ENCODE assay signal across 21 cellular contexts in the genomic region with DNA sequence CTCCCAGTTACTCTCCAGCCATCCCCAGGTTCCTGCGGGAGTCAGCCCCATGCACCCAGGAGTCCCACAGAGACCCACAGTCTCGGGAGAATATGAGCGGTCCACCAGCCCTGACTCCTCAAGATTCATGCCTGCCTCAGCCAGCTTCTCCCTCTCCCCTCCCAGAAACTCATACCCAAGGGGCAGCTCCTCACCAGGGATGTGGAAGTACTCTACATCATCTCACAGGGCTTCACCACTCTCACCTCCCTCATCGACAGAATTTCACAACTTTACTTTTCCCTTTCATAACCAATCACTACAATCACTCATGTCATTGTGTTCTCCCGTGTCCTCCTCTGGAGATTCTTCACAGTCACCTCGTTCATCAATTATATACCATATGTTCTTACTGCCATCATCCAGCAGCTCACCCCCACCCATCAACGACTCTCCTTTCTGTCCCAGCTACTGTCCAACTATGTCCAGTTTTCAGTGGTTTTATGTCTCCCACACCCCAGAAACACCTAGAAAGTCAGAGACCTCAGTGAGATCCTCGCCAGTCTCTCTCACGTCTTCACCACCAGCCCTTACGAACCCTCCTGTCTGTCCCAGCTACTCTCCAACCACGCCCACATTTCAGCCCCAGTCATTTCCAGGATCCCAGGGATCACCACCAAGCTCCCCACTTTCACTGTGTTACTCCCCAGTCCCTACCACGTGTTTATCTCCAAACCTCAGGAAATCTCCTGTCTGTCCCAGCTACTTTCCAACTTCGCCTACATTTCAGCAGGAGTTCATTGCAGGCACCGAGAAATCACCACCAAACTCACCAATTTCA.
DNase-seq lines count a peak whose midpoint lies in the region; ATAC-seq, FAIRE-seq and TF ChIP-seq lines count a peak whose summit lies in the region.
"Had no signal": no experiment of that assay in that cellular context is flagged by ENCODE, and none has a peak within 500 bp of the region (broad histone marks: within the 10 kb centered on the region; RNA-seq: fewer than 3 reads in every experiment).

No MANE protein-coding gene starts in this region.

- no peak overlapping the region for H3K4me2 ChIP-seq in GM23248 (ENCODE audit: unreplicated experiment)

- H3K4me3 Mint-ChIP-seq in naive thymus-derived CD8-positive, alpha-beta T cell: no peak overlapping the region
- H3K4me3 Mint-ChIP-seq: activated CD4-positive, alpha-beta memory T cell treated with anti-CD3 and anti-CD28 coated beads, Interleukin-2, amount 10 ng/mL, durations not matched to agents 7 days and 5 days; CD4-positive, alpha-beta T cell; stimulated activated memory B cell treated with anti-CD40 and anti-IgM and Interleukin-4, amounts not matched to agents 10 μg/mL and 1 μg/mL and 100 μg/mL, for 72 hours; T-helper 1 cell treated with Interleukin-12 subunit alpha and Interleukin-12 subunit beta and Interleukin-4 antibody, amounts not matched to agents 30 μg/mL and 1 μg/mL, for 36 hours had no signal

- H4K20me1 ChIP-seq in GM23248 (ENCODE audit: insufficient read depth): no peaks in the 10 kb centered on the region

- no peak for TF ChIP-seq POLR2A in sigmoid colon (IDR thresholded peaks at IDR 0.05)

- H3K27me3 ChIP-seq in right cardiac atrium (ENCODE audit: control insufficient read depth, insufficient read depth): peaks cover 12% of the 10 kb centered on the region
- H3K27me3 ChIP-seq in sigmoid colon: peaks cover 0 to 36% (median 14%) of the 10 kb centered on the region in 3 donors
- H3K27me3 ChIP-seq in GM23248 (replicated peaks; ENCODE audit: insufficient read depth): no peaks in the 10 kb centered on the region

- 54% methylated on average over 14 of the region's 14 CpGs for WGBS in right cardiac atrium
- 60 to 63% methylated on average over 14 of the region's 14 CpGs for WGBS in sigmoid colon, 2 donors
- 17 to 21% methylated on average over 14 of the region's 14 CpGs for WGBS in GM23248 (ENCODE audit: low coverage in 1 of 2, low lambda C conversion rate in 2 of 2, missing lambda C conversion rate in 2 of 2), 2 experiments

- H3K79me2 ChIP-seq in GM23248 (ENCODE audit: insufficient read depth): no peaks in the 10 kb centered on the region

- H3K27ac Mint-ChIP-seq in naive thymus-derived CD8-positive, alpha-beta T cell: peak overlapping the region in 2 of 10 donors; percentile 5 to 6
- H3K27ac Mint-ChIP-seq: activated CD4-positive, alpha-beta memory T cell treated with anti-CD3 and anti-CD28 coated beads, Interleukin-2, amount 10 ng/mL, durations not matched to agents 7 days and 5 days; CD4-positive, alpha-beta T cell; stimulated activated memory B cell treated with anti-CD40 and anti-IgM and Interleukin-4, amounts not matched to agents 10 μg/mL and 1 μg/mL and 100 μg/mL, for 72 hours; T-helper 1 cell treated with Interleukin-12 subunit alpha and Interleukin-12 subunit beta and Interleukin-4 antibody, amounts not matched to agents 30 μg/mL and 1 μg/mL, for 36 hours had no signal

- TF ChIP-seq CTCF in fibroblast of villous mesenchyme (IDR thresholded peaks at IDR 0.05; ENCODE audit: insufficient read depth, low read depth, low read length) (no peak), sigmoid colon (IDR thresholded peaks at IDR 0.05) (no peak)

- peaks cover 0 to 17% (median 2%) of the 10 kb centered on the region in 4 donors for H3K4me1 Mint-ChIP-seq in naive thymus-derived CD8-positive, alpha-beta T cell
- H3K4me1 Mint-ChIP-seq: activated CD4-positive, alpha-beta memory T cell treated with anti-CD3 and anti-CD28 coated beads, Interleukin-2, amount 10 ng/mL, durations not matched to agents 7 days and 5 days; stimulated activated memory B cell treated with anti-CD40 and anti-IgM and Interleukin-4, amounts not matched to agents 10 μg/mL and 1 μg/mL and 100 μg/mL, for 72 hours had no signal

- POLR2A ChIA-PET in naive thymus-derived CD8-positive, alpha-beta T cell (lab: Charles Lee): no interaction called here

- H3K9me3 Mint-ChIP-seq in naive thymus-derived CD8-positive, alpha-beta T cell: peaks cover 23 to 58% (median 39%) of the 10 kb centered on the region in 9 donors

- no peaks in the 10 kb centered on the region for H3K9me2 ChIP-seq in GM23248 (ENCODE audit: insufficient read depth)

- H3K4me1 ChIP-seq in right cardiac atrium (ENCODE audit: control insufficient read depth, insufficient read depth, low read length) (no peaks in the 10 kb centered on the region), sigmoid colon (no peaks in the 10 kb centered on the region), GM23248 (ENCODE audit: insufficient read depth) (no peaks in the 10 kb centered on the region)
- H3K4me1 ChIP-seq: heart right ventricle had no signal

- H3K27me3 Mint-ChIP-seq in naive thymus-derived CD8-positive, alpha-beta T cell: peaks cover 29 to 69% (median 47%) of the 10 kb centered on the region in 5 donors
- H3K27me3 Mint-ChIP-seq: activated CD4-positive, alpha-beta memory T cell treated with anti-CD3 and anti-CD28 coated beads, Interleukin-2, amount 10 ng/mL, durations not matched to agents 7 days and 5 days had no signal

- H3F3A ChIP-seq in GM23248 (ENCODE audit: insufficient read depth): no peaks in the 10 kb centered on the region

- H2AFZ ChIP-seq in GM23248: no peak overlapping the region

- ATAC-seq in right cardiac atrium (no peak), HG02759 (IDR thresholded peaks at IDR 0.05; ENCODE audit: unreplicated experiment) (no peak)
- ATAC-seq in naive thymus-derived CD8-positive, alpha-beta T cell: no peak

- intact Hi-C loops in right cardiac atrium (cut with DNase I): no loop called here
- intact Hi-C loops in cardiac septum (cut with DNase I): no loop called here
- intact Hi-C loops in sigmoid colon (cut with DNase I): no loop called here

- H3K9ac ChIP-seq in GM23248: no peak overlapping the region

- H3K4me3 ChIP-seq in right cardiac atrium (ENCODE audit: low read length): no peak overlapping the region
- H3K4me3 ChIP-seq in fibroblast of villous mesenchyme (ENCODE audit: low read depth, low read length): no peak overlapping the region
- H3K4me3 ChIP-seq in sigmoid colon: no peak overlapping the region
- no peak overlapping the region for H3K4me3 ChIP-seq in GM23248
- H3K4me3 ChIP-seq: heart right ventricle, lung had no signal

- H3K27ac ChIP-seq in right cardiac atrium (ENCODE audit: low read length) (no peak overlapping the region), sigmoid colon (no peak overlapping the region), GM23248 (no peak overlapping the region)
- H3K27ac ChIP-seq: heart right ventricle had no signal

- H3K36me3 Mint-ChIP-seq in naive thymus-derived CD8-positive, alpha-beta T cell: peaks cover 0 to 49% (median 13%) of the 10 kb centered on the region in 3 donors
- H3K36me3 Mint-ChIP-seq: stimulated activated memory B cell treated with anti-CD40 and anti-IgM and Interleukin-4, amounts not matched to agents 10 μg/mL and 1 μg/mL and 100 μg/mL, for 72 hours had no signal

- no peak for TF ChIP-seq EP300 in sigmoid colon (IDR thresholded peaks at IDR 0.05)

- H3K9me3 ChIP-seq in right cardiac atrium (ENCODE audit: control insufficient read depth, low read length) (peaks cover 9% of the 10 kb centered on the region), sigmoid colon (peaks cover 0 to 18% (median 0%) of the 10 kb centered on the region in 4 donors), GM23248 (ENCODE audit: low read depth) (no peaks in the 10 kb centered on the region)

- H3K36me3 ChIP-seq in sigmoid colon (no peaks in the 10 kb centered on the region), GM23248 (ENCODE audit: low read depth) (no peaks in the 10 kb centered on the region)
- H3K36me3 ChIP-seq: heart right ventricle had no signal

- in situ Hi-C loops in GM23248 (cut with MboI): no loop called here

- FAIRE-seq in RCC 7860 (lab: Jason Lieb, UNC): no peak
- FAIRE-seq: H1, islet of Langerhans had no signal

- DNase-seq in right cardiac atrium (peak in 2 of 3 donors; percentile 37), cardiac septum (ENCODE audit: low spot score) (no peak), RCC 7860 (ENCODE audit: low spot score) (peak; percentile 3), fibroblast of villous mesenchyme (ENCODE audit: low read depth) (peak; percentile 82), sigmoid colon (peak; percentile 60), GM23248 (no peak)
- no peak for DNase-seq in naive thymus-derived CD8-positive, alpha-beta T cell
- DNase-seq: activated CD4-positive, alpha-beta memory T cell treated with anti-CD3 and anti-CD28 coated beads, Interleukin-2, amount 10 ng/mL, durations not matched to agents 7 days and 5 days; activated naive CD4-positive, alpha-beta T cell; CD4-positive, alpha-beta T cell; effector memory CD4-positive, alpha-beta T cell; heart right ventricle; NCI-H187; NCI-H446; SIG-M5 had no signal

Comparison
In these comparisons a context has a peak if more than half of its experiments do, and no peak if none do; other contexts are left out.
1. DNase-seq: peak in right cardiac atrium (2 of 3), RCC 7860 (single experiment), fibroblast of villous mesenchyme (single experiment) and sigmoid colon (single experiment); none in cardiac septum (single experiment), naive thymus-derived CD8-positive, alpha-beta T cell (0 of 10) and GM23248 (single experiment).